In genomic region chr1:232868793-232869491, GRCh38 we compare ENCODE assay signal across 10 cellular contexts.
DNase-seq lines count a peak whose midpoint lies in the region; ATAC-seq and TF ChIP-seq lines count a peak whose summit lies in the region.
"Had no signal": no experiment of that assay in that cellular context is flagged by ENCODE, and none has a peak within 500 bp of the region (broad histone marks: within the 10 kb centered on the region; RNA-seq: fewer than 3 reads in every experiment).

No MANE protein-coding gene starts in this region.

- DNase-seq in ELR (ENCODE audit: low read depth) (peak; percentile 75), NCI-H2029 treated with DMSO at 0.1 percent for 48 hours (lab: John Stamatoyannopoulos, UW) (peak; percentile 66), MCF 10A (ENCODE audit: unreplicated experiment) (peak; percentile 100), non-pigmented ciliary epithelial cell (ENCODE audit: low read depth) (peak; percentile 67)
- no peak for DNase-seq in activated effector memory CD4-positive, alpha-beta T cell treated with Interleukin-2 at 50 U/mL for 16 hours
- DNase-seq in activated naive CD4-positive, alpha-beta T cell treated with anti-CD3 and anti-CD28 coated beads, Interleukin-2, amount 10 ng/mL, durations not matched to agents 7 days and 5 days = no peak
- DNase-seq in stimulated activated effector memory CD8-positive, alpha-beta T cell treated with anti-CD3 and anti-CD28 coated beads, Interleukin-12 subunit alpha, Interleukin-12 subunit beta, amount 100 ng/mL, for 72 hours (ENCODE audit: low spot score in 2 of 2) = no peak
- DNase-seq: activated naive CD8-positive, alpha-beta T cell treated with anti-CD3 and anti-CD28 coated beads for 36 hours had no signal

- POLR2A ChIA-PET in MCF 10A (lab: Yijun Ruan, JAX) = interaction anchor here (0.6 to 3.2 kb wide), 32 partner anchors 9 to 1123 kb away, joined by 3 to 24 read pairs (median 4); partner anchors contain the start of gene NTPCR

- CTCF ChIA-PET in MCF 10A (lab: Yijun Ruan, JAX) = interaction anchor here (0.6 to 1.6 kb wide), 3 partner anchors 19 to 232 kb away, joined by 3 to 4 read pairs (median 3); no protein-coding TSS in a partner anchor
- CTCF ChIA-PET in activated naive CD4-positive, alpha-beta T cell treated with anti-CD3 and anti-CD28 coated beads, Interleukin-2, amount 10 ng/mL, durations not matched to agents 7 days and 5 days (lab: Charles Lee) = no interaction called here

- intact Hi-C loops in MCF 10A (cut with micrococcal nuclease) = loop anchor here (1.0 to 5.0 kb wide), 4 partner anchors 83 to 238 kb away; partner anchors contain the start of genes NTPCR and SIPA1L2

- no peaks in the 10 kb centered on the region for H3K9me3 Mint-ChIP-seq in MCF 10A (ENCODE audit: unreplicated experiment)
- H3K9me3 Mint-ChIP-seq in activated naive CD4-positive, alpha-beta T cell treated with anti-CD3 and anti-CD28 coated beads, Interleukin-2, amount 10 ng/mL, durations not matched to agents 7 days and 5 days = no peaks in the 10 kb centered on the region
- H3K9me3 Mint-ChIP-seq in stimulated activated effector memory CD8-positive, alpha-beta T cell treated with anti-CD3 and anti-CD28 coated beads, Interleukin-12 subunit alpha, Interleukin-12 subunit beta, amount 100 ng/mL, for 72 hours = no peaks in the 10 kb centered on the region
- H3K9me3 Mint-ChIP-seq: activated naive CD8-positive, alpha-beta T cell treated with anti-CD3 and anti-CD28 coated beads for 36 hours; stimulated activated memory B cell treated with anti-CD40 and anti-IgM and Interleukin-4, amounts not matched to agents 10 μg/mL and 1 μg/mL and 100 μg/mL, for 72 hours had no signal

- BruUV-seq in MCF 10A (replicated peaks; lab: Mats Ljungman, UMichigan) = TSS peak; percentile 100

- TF ChIP-seq CTCF in MCF 10A (IDR thresholded peaks at IDR 0.05; ENCODE audit: unreplicated experiment) = no peak

- no peak overlapping the region for H3K4me3 Mint-ChIP-seq in MCF 10A (ENCODE audit: unreplicated experiment)
- no peak overlapping the region for H3K4me3 Mint-ChIP-seq in activated naive CD4-positive, alpha-beta T cell treated with anti-CD3 and anti-CD28 coated beads, Interleukin-2, amount 10 ng/mL, durations not matched to agents 7 days and 5 days
- H3K4me3 Mint-ChIP-seq in stimulated activated effector memory CD8-positive, alpha-beta T cell treated with anti-CD3 and anti-CD28 coated beads, Interleukin-12 subunit alpha, Interleukin-12 subunit beta, amount 100 ng/mL, for 72 hours = no peak overlapping the region
- H3K4me3 Mint-ChIP-seq: activated naive CD8-positive, alpha-beta T cell treated with anti-CD3 and anti-CD28 coated beads for 36 hours; stimulated activated memory B cell treated with anti-CD40 and anti-IgM and Interleukin-4, amounts not matched to agents 10 μg/mL and 1 μg/mL and 100 μg/mL, for 72 hours had no signal

- no peak for ATAC-seq in HG03039 (IDR thresholded peaks at IDR 0.05; ENCODE audit: unreplicated experiment)
- ATAC-seq in stimulated activated effector memory CD8-positive, alpha-beta T cell treated with anti-CD3 and anti-CD28 coated beads, Interleukin-12 subunit alpha, Interleukin-12 subunit beta, amount 100 ng/mL, for 72 hours = no peak
- ATAC-seq: stimulated activated memory B cell treated with anti-CD40 and anti-IgM and Interleukin-4, amounts not matched to agents 10 μg/mL and 1 μg/mL and 100 μg/mL, for 72 hours had no signal

- H3K4me1 Mint-ChIP-seq in MCF 10A (ENCODE audit: insufficient read depth, unreplicated experiment) = peaks cover 21% of the 10 kb centered on the region
- H3K4me1 Mint-ChIP-seq in activated naive CD4-positive, alpha-beta T cell treated with anti-CD3 and anti-CD28 coated beads, Interleukin-2, amount 10 ng/mL, durations not matched to agents 7 days and 5 days = no peaks in the 10 kb centered on the region
- no peaks in the 10 kb centered on the region for H3K4me1 Mint-ChIP-seq in stimulated activated effector memory CD8-positive, alpha-beta T cell treated with anti-CD3 and anti-CD28 coated beads, Interleukin-12 subunit alpha, Interleukin-12 subunit beta, amount 100 ng/mL, for 72 hours
- H3K4me1 Mint-ChIP-seq: stimulated activated memory B cell treated with anti-CD40 and anti-IgM and Interleukin-4, amounts not matched to agents 10 μg/mL and 1 μg/mL and 100 μg/mL, for 72 hours had no signal

- peaks cover 7% of the 10 kb centered on the region for H3K36me3 Mint-ChIP-seq in MCF 10A (ENCODE audit: insufficient read depth, unreplicated experiment)
- no peaks in the 10 kb centered on the region for H3K36me3 Mint-ChIP-seq in activated naive CD4-positive, alpha-beta T cell treated with anti-CD3 and anti-CD28 coated beads, Interleukin-2, amount 10 ng/mL, durations not matched to agents 7 days and 5 days
- no peaks in the 10 kb centered on the region for H3K36me3 Mint-ChIP-seq in stimulated activated effector memory CD8-positive, alpha-beta T cell treated with anti-CD3 and anti-CD28 coated beads, Interleukin-12 subunit alpha, Interleukin-12 subunit beta, amount 100 ng/mL, for 72 hours
- H3K36me3 Mint-ChIP-seq: activated naive CD8-positive, alpha-beta T cell treated with anti-CD3 and anti-CD28 coated beads for 36 hours; stimulated activated memory B cell treated with anti-CD40 and anti-IgM and Interleukin-4, amounts not matched to agents 10 μg/mL and 1 μg/mL and 100 μg/mL, for 72 hours had no signal

- H3K27me3 Mint-ChIP-seq in MCF 10A (ENCODE audit: insufficient read depth, unreplicated experiment) = no peaks in the 10 kb centered on the region
- peaks cover 5% of the 10 kb centered on the region for H3K27me3 Mint-ChIP-seq in activated naive CD4-positive, alpha-beta T cell treated with anti-CD3 and anti-CD28 coated beads, Interleukin-2, amount 10 ng/mL, durations not matched to agents 7 days and 5 days

- peak overlapping the region; percentile 79 for H3K27ac Mint-ChIP-seq in MCF 10A (ENCODE audit: low read depth, unreplicated experiment)
- no peak overlapping the region for H3K27ac Mint-ChIP-seq in activated naive CD4-positive, alpha-beta T cell treated with anti-CD3 and anti-CD28 coated beads, Interleukin-2, amount 10 ng/mL, durations not matched to agents 7 days and 5 days
- no peak overlapping the region for H3K27ac Mint-ChIP-seq in stimulated activated effector memory CD8-positive, alpha-beta T cell treated with anti-CD3 and anti-CD28 coated beads, Interleukin-12 subunit alpha, Interleukin-12 subunit beta, amount 100 ng/mL, for 72 hours
- H3K27ac Mint-ChIP-seq: activated naive CD8-positive, alpha-beta T cell treated with anti-CD3 and anti-CD28 coated beads for 36 hours; stimulated activated memory B cell treated with anti-CD40 and anti-IgM and Interleukin-4, amounts not matched to agents 10 μg/mL and 1 μg/mL and 100 μg/mL, for 72 hours had no signal

Comparison
In these comparisons a context has a peak if more than half of its experiments do, and no peak if none do; other contexts are left out.
1. DNase-seq: peak in ELR (single experiment), NCI-H2029 treated with DMSO at 0.1 percent for 48 hours (single experiment), MCF 10A (single experiment) and non-pigmented ciliary epithelial cell (single experiment); none in activated effector memory CD4-positive, alpha-beta T cell treated with Interleukin-2 at 50 U/mL for 16 hours (single experiment), activated naive CD4-positive, alpha-beta T cell treated with anti-CD3 and anti-CD28 coated beads, Interleukin-2, amount 10 ng/mL, durations not matched to agents 7 days and 5 days (single experiment) and stimulated activated effector memory CD8-positive, alpha-beta T cell treated with anti-CD3 and anti-CD28 coated beads, Interleukin-12 subunit alpha, Interleukin-12 subunit beta, amount 100 ng/mL, for 72 hours (0 of 2).